In the genomic region with DNA sequence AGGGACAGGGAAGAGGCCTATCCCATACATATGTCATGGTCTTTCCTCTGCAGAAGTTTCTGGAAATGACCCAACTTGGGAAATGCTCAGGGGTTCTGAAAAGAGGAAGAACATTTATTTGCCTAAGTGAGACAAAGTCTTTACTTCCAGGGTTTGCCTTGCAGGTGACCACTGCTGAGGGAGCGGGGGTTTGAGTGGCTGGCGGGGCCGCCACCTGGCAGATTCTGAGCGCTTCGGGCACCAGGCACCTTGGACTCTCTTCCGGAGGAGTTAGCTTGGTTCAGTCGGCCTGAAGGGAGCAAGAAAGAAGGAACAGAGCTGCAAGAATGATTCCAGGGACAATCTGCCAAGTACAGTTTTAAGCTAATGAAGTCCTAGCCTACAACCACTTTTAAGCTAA, we compare ENCODE assay signal across 20 cellular contexts. TPM values are rescaled to one million over a fixed set of nuclear protein-coding genes. Genes with fewer than 3 reads are reported as not detected.
DNase-seq lines count a peak whose midpoint lies in the region; ATAC-seq, FAIRE-seq and TF ChIP-seq lines count a peak whose summit lies in the region.
"Had no signal": no experiment of that assay in that cellular context is flagged by ENCODE, and none has a peak within 500 bp of the region (broad histone marks: within the 10 kb centered on the region; RNA-seq: fewer than 3 reads in every experiment).

No MANE protein-coding gene starts in this region.

- peak overlapping the region; percentile 46 for H2BK5ac ChIP-seq in trophoblast cell (ENCODE audit: low read depth, low read length, poor library complexity)

- H4K20me1 ChIP-seq in hepatocyte (ENCODE audit: insufficient read depth, poor library complexity, severe bottlenecking): no peaks in the 10 kb centered on the region

- no peaks in the 10 kb centered on the region for H3K9me2 ChIP-seq in hepatocyte (replicated peaks; ENCODE audit: insufficient read depth)

- H3K9me3 Mint-ChIP-seq in activated CD4-positive, alpha-beta T cell treated with anti-CD3 and anti-CD28 coated beads, Interleukin-2, amount 10 ng/mL, durations not matched to agents 7 days and 5 days: no peaks in the 10 kb centered on the region
- H3K9me3 Mint-ChIP-seq: CD4-positive, CD25-positive, alpha-beta regulatory T cell had no signal

- no peak overlapping the region for H3K4ac ChIP-seq in trophoblast cell (ENCODE audit: low read depth, low read length)

- H3K18ac ChIP-seq in trophoblast cell (ENCODE audit: low read length): no peak overlapping the region

- H3K79me2 ChIP-seq in hepatocyte: no peaks in the 10 kb centered on the region
- peaks cover 2% of the 10 kb centered on the region for H3K79me2 ChIP-seq in trophoblast cell (ENCODE audit: control insufficient read depth, insufficient read depth, low read length, poor library complexity)

- H3K36me3 ChIP-seq in hepatocyte (replicated peaks; ENCODE audit: insufficient read depth, low read depth) (no peaks in the 10 kb centered on the region), trophoblast cell (ENCODE audit: control insufficient read depth in 1 of 2, insufficient read depth in 2 of 2, low read length in 2 of 2) (peaks cover 2 to 3% of the 10 kb centered on the region in 2 experiments), pancreas (no peaks in the 10 kb centered on the region)

- H3K4me2 ChIP-seq in hepatocyte (no peak overlapping the region), trophoblast cell (ENCODE audit: low read length) (no peak overlapping the region)

- no peaks in the 10 kb centered on the region for H3K27me3 Mint-ChIP-seq in activated CD4-positive, alpha-beta T cell treated with anti-CD3 and anti-CD28 coated beads, Interleukin-2, amount 10 ng/mL, durations not matched to agents 7 days and 5 days
- H3K27me3 Mint-ChIP-seq: CD4-positive, CD25-positive, alpha-beta regulatory T cell had no signal

- FAIRE-seq in pancreas (lab: Jason Lieb, UNC): no peak
- FAIRE-seq: GM19239 had no signal

- 98% methylated on average over 7 of the region's 7 CpGs for WGBS in hepatocyte (ENCODE audit: low lambda C conversion rate, missing lambda C conversion rate)
- WGBS in trophoblast cell (ENCODE audit: extremely low coverage, insufficient coverage, insufficient read length): no CpG with 5 or more reads among the region's 7 CpGs
- 88 to 93% methylated on average over 7 of the region's 7 CpGs for WGBS in pancreas, 2 donors

- H3K23ac ChIP-seq in trophoblast cell (ENCODE audit: low read length): no peak overlapping the region

- H4K8ac ChIP-seq in trophoblast cell (ENCODE audit: low read depth, low read length): no peak overlapping the region

- no peak overlapping the region for H4K12ac ChIP-seq in trophoblast cell (ENCODE audit: low read depth, low read length)

- CTCF ChIA-PET in activated CD4-positive, alpha-beta T cell treated with anti-CD3 and anti-CD28 coated beads, Interleukin-2, amount 10 ng/mL, durations not matched to agents 7 days and 5 days (lab: Charles Lee): no interaction called here

- peaks cover 26% of the 10 kb centered on the region for H3K79me1 ChIP-seq in trophoblast cell (ENCODE audit: low read length)

- peaks cover 35% of the 10 kb centered on the region for H3K36me3 Mint-ChIP-seq in activated CD4-positive, alpha-beta T cell treated with anti-CD3 and anti-CD28 coated beads, Interleukin-2, amount 10 ng/mL, durations not matched to agents 7 days and 5 days (ENCODE audit: low read depth)

- H3K27ac ChIP-seq in hepatocyte (peak overlapping the region; percentile 85), trophoblast cell (ENCODE audit: low read depth, low read length) (no peak overlapping the region), pancreas (no peak overlapping the region)

- peak overlapping the region; percentile 9 for H3K14ac ChIP-seq in trophoblast cell (ENCODE audit: low read length)

- H3K27me3 ChIP-seq in hepatocyte (no peaks in the 10 kb centered on the region), trophoblast cell (ENCODE audit: insufficient read depth, low read length) (no peaks in the 10 kb centered on the region), pancreas (no peaks in the 10 kb centered on the region)

- POLR2A ChIA-PET in activated CD4-positive, alpha-beta T cell treated with anti-CD3 and anti-CD28 coated beads, Interleukin-2, amount 10 ng/mL, durations not matched to agents 7 days and 5 days (lab: Charles Lee): no interaction called here

- intact Hi-C loops in pancreas (cut with DNase I): no loop called here

- peak overlapping the region; percentile 35 for H2BK12ac ChIP-seq in trophoblast cell (ENCODE audit: low read length)

- peak overlapping the region; percentile 73 for H2BK120ac ChIP-seq in trophoblast cell (ENCODE audit: insufficient read depth, low read length, poor library complexity)

- H2AFZ ChIP-seq in hepatocyte (no peak overlapping the region), trophoblast cell (ENCODE audit: insufficient read depth, low read length, poor library complexity) (no peak overlapping the region)

- DNase-seq in activated CD4-positive, alpha-beta T cell treated with anti-CD3 and anti-CD28 coated beads, Interleukin-2, amount 10 ng/mL, durations not matched to agents 7 days and 5 days: no peak
- DNase-seq in activated CD4-positive, alpha-beta T cell treated with anti-CD3 and anti-CD28 coated beads, Interleukin-2, amount 50 U/mL, for 48 hours: no peak
- DNase-seq in RPMI8226 (peak; percentile 48), hepatocyte (ENCODE audit: low spot score) (no peak), trophoblast cell (no peak), T-helper 9 cell (no peak), pancreas (no peak), NCI-H1436 treated with DMSO at 0.1 percent for 48 hours (lab: John Stamatoyannopoulos, UW) (no peak)
- DNase-seq: 8988T; CD4-positive, CD25-positive, alpha-beta regulatory T cell; DMS153; GDM1; GOT3; NCI-H1105 treated with DMSO at 0.1 percent for 48 hours; NCI-H1694 treated with DMSO at 0.1 percent for 48 hours; NCI-H510A; NCI-H82; PC-3 had no signal

- no peak overlapping the region for H3K4me3 ChIP-seq in hepatocyte
- H3K4me3 ChIP-seq in trophoblast cell (ENCODE audit: low read depth, low read length): no peak overlapping the region
- H3K4me3 ChIP-seq in pancreas: no peak overlapping the region

- ATAC-seq in pancreas: no peak
- ATAC-seq: PC-3 had no signal

- peak overlapping the region; percentile 42 for H2AK5ac ChIP-seq in trophoblast cell (ENCODE audit: low read length)

- peak overlapping the region; percentile 72 for H4K91ac ChIP-seq in trophoblast cell (ENCODE audit: low read depth, low read length)

- peaks cover 25% of the 10 kb centered on the region for H3K4me1 Mint-ChIP-seq in activated CD4-positive, alpha-beta T cell treated with anti-CD3 and anti-CD28 coated beads, Interleukin-2, amount 10 ng/mL, durations not matched to agents 7 days and 5 days

- no peaks in the 10 kb centered on the region for H3K9me3 ChIP-seq in hepatocyte (ENCODE audit: low read depth)
- H3K9me3 ChIP-seq in trophoblast cell (ENCODE audit: insufficient read depth, low read depth, low read length): no peaks in the 10 kb centered on the region
- H3K9me3 ChIP-seq in pancreas: no peaks in the 10 kb centered on the region

- H3K4me1 ChIP-seq in hepatocyte (ENCODE audit: insufficient read depth) (peaks cover 26% of the 10 kb centered on the region), trophoblast cell (ENCODE audit: control insufficient read depth in 1 of 2, insufficient read depth in 2 of 2, low read length in 2 of 2) (peaks cover 13 to 14% of the 10 kb centered on the region in 2 experiments), pancreas (no peaks in the 10 kb centered on the region)

- H3K4me3 Mint-ChIP-seq in activated CD4-positive, alpha-beta T cell treated with anti-CD3 and anti-CD28 coated beads, Interleukin-2, amount 10 ng/mL, durations not matched to agents 7 days and 5 days: no peak overlapping the region
- H3K4me3 Mint-ChIP-seq: CD4-positive, CD25-positive, alpha-beta regulatory T cell had no signal

- H3K27ac Mint-ChIP-seq in activated CD4-positive, alpha-beta T cell treated with anti-CD3 and anti-CD28 coated beads, Interleukin-2, amount 10 ng/mL, durations not matched to agents 7 days and 5 days: peak overlapping the region; percentile 61

- no peak overlapping the region for H3K9ac ChIP-seq in trophoblast cell (ENCODE audit: low read length)

- no peak for TF ChIP-seq CTCF in hepatocyte (IDR thresholded peaks at IDR 0.05; ENCODE audit: poor library complexity)
- TF ChIP-seq CTCF in pancreas (IDR thresholded peaks at IDR 0.05): no peak

RNA-seq across cellular contexts. Expression of gene CPA1, which starts 18.5 kb away (rescaled TPM):
- not detected for total RNA-seq in activated CD4-positive, alpha-beta T cell treated with anti-CD3 and anti-CD28 coated beads, Interleukin-2, amount 10 ng/mL, durations not matched to agents 7 days and 5 days
- 3.4 and 3.8 TPM in 2 replicates for total RNA-seq in hepatocyte
- 4.4 and 5.8 TPM in 2 replicates for polyA plus RNA-seq in hepatocyte
- 0.14 TPM in 2 replicates for polyA plus RNA-seq in trophoblast cell (2013)
- over 10,000 TPM; 17,933 to 50,686 (median 40,969) TPM for total RNA-seq in pancreas
- over 10,000 TPM; 12,124 to 14,783 TPM for polyA plus RNA-seq in pancreas
- total RNA-seq: CD4-positive, CD25-positive, alpha-beta regulatory T cell; Daoy; PC-3 had no signal

RNA-seq across cellular contexts. Expression of gene CEP41, which starts 42.1 kb away (rescaled TPM):
- total RNA-seq in activated CD4-positive, alpha-beta T cell treated with anti-CD3 and anti-CD28 coated beads, Interleukin-2, amount 10 ng/mL, durations not matched to agents 7 days and 5 days: 10 to 100 TPM; 18.5 to 19.6 TPM
- total RNA-seq in hepatocyte (5.5 and 11.4 TPM in 2 replicates), pancreas (10 to 100 TPM in 1 of 6 donors, 1 to 10 TPM in 5; 3.5 to 10.3 (median 4.5) TPM)
- polyA plus RNA-seq in hepatocyte (17.2 and 17.8 TPM in 2 replicates), pancreas (1 to 10 TPM; 1.8 to 4.9 TPM)
- 13.5 and 14.0 TPM in 2 replicates for polyA plus RNA-seq in trophoblast cell (2013)

RNA-seq across cellular contexts. Expression of gene CPA5, which starts 54.1 kb away (rescaled TPM):
- not detected for total RNA-seq in activated CD4-positive, alpha-beta T cell treated with anti-CD3 and anti-CD28 coated beads, Interleukin-2, amount 10 ng/mL, durations not matched to agents 7 days and 5 days
- total RNA-seq in hepatocyte: not detected in 2 replicates
- 0.30 TPM in 1 of 2 replicates, not detected in the other for polyA plus RNA-seq in hepatocyte
- polyA plus RNA-seq in trophoblast cell (2013): 0.07 and 0.32 TPM in 2 replicates
- total RNA-seq in pancreas: under 1 TPM in 2 of 6 donors, not detected in 4; 0.22 to 0.35 TPM
- polyA plus RNA-seq in pancreas: under 1 TPM; 0.09 to 0.19 TPM
- total RNA-seq: PC-3 had no signal

Comparison
In these comparisons a context has a peak if more than half of its experiments do, and no peak if none do; other contexts are left out.
1. RNA of gene CPA1, which starts 18.5 kb away (total RNA-seq): 17,933 to 50,686 TPM in pancreas; 3.4 to 3.8 TPM in hepatocyte and not detected in activated CD4-positive, alpha-beta T cell treated with anti-CD3 and anti-CD28 coated beads, Interleukin-2, amount 10 ng/mL, durations not matched to agents 7 days and 5 days; every median in the first group is over 1,000 times any median in the second.